ENCODE assay signal across 8 cellular contexts in the genomic region with DNA sequence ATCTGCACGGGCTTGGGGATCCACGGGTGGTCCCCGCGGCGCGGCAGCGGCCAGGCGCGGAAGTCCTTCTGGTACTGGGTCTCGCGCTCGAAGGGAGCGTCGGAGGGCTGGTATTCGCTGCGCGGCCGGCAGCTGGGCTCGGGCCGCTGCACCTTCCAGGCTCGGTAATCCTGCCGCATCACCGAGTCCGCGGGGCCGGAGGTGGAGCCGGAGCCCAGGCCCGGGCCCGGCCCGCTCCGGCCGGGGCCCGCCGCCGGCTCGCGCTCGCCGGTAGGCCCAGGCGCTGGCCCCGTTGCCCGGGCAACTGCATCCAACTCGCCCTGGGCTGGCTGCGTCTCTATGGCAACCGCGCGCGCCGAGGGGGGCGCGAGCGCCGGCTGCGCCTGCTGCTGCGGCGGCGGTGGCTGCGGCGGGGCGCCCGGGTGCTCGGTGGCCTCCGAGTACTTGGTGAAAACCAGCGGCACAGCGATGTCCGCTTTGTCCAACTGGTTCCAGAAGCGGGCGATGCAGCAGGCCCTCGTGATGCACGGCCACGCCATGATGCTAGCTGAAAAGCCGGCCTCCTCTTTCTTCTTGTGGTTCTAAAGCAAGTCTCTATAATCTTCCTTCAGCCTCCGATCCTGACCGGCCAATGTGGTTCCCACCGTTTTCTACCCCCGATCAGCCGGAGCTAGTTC. TPM values are rescaled to one million over a fixed set of nuclear protein-coding genes. Genes with fewer than 3 reads are reported as not detected.
A peak's percentile ranks its signal among the peaks of the same experiment; 100 is the strongest.
DNase-seq lines count a peak whose midpoint lies in the region; ATAC-seq and TF ChIP-seq lines count a peak whose summit lies in the region.

No MANE protein-coding gene starts in this region.

- H3K9me3 Mint-ChIP-seq in CD8-positive, alpha-beta T cell = no peaks in the 10 kb centered on the region
- H3K9me3 Mint-ChIP-seq in HFFc6 = no peaks in the 10 kb centered on the region
- no peaks in the 10 kb centered on the region for H3K9me3 Mint-ChIP-seq in stimulated activated naive CD8-positive, alpha-beta T cell treated with anti-CD3 and anti-CD28 coated beads, Interleukin-15, Interleukin-2, amounts not matched to agents 100 ng/mL and 50 ng/mL, for 24 hours

- intact Hi-C loops in CD8-positive, alpha-beta T cell (cut with DNase I, micrococcal nuclease) = no loop called here

- peaks cover 8% of the 10 kb centered on the region for H3K4me1 ChIP-seq in CD8-positive, alpha-beta T cell (ENCODE audit: insufficient read depth, low read length)
- H3K4me1 ChIP-seq in SJSA1 (replicated peaks) = peaks cover 14% of the 10 kb centered on the region
- peaks cover 4 to 12% of the 10 kb centered on the region in 2 donors for H3K4me1 ChIP-seq in duodenal mucosa (ENCODE audit: control insufficient read depth in 1 of 2, insufficient read depth in 2 of 2, low read length in 2 of 2)
- H3K4me1 ChIP-seq in liver (ENCODE audit: control insufficient read depth in 4 of 4, insufficient read depth in 4 of 4, low read length in 3 of 4) = peaks cover 9 to 20% (median 14%) of the 10 kb centered on the region in 4 donors

- peak overlapping the region; percentile 39 for H3K4me3 ChIP-seq in CD8-positive, alpha-beta T cell (ENCODE audit: low read depth, low read length)
- peak overlapping the region; percentile 17; the same call in 1 of the 2 replicates for H3K4me3 ChIP-seq in SJSA1
- H3K4me3 ChIP-seq in duodenal mucosa (ENCODE audit: low read depth in 1 of 2, low read length in 2 of 2) = peak overlapping the region; percentile 24 to 59
- H3K4me3 ChIP-seq in liver (ENCODE audit: low read depth in 1 of 3, low read length in 3 of 3) = peak overlapping the region in 2 of 3 donors; percentile 56 to 65

- peak in 2 of 7 experiments; percentile 13 to 25 for DNase-seq in CD8-positive, alpha-beta T cell
- peak; percentile 17 for DNase-seq in HFFc6
- DNase-seq in SJSA1 (ENCODE audit: low read depth in 1 of 2, low spot score in 2 of 2) = no peak
- no peak for DNase-seq in 8988T
- no peak for DNase-seq in SKM-1 (lab: John Stamatoyannopoulos, UW; ENCODE audit: unreplicated experiment)

- no peaks in the 10 kb centered on the region for H3K9me3 ChIP-seq in CD8-positive, alpha-beta T cell (ENCODE audit: low read length)
- H3K9me3 ChIP-seq in SJSA1 (replicated peaks) (no peaks in the 10 kb centered on the region), duodenal mucosa (ENCODE audit: control insufficient read depth in 1 of 2, low read length in 2 of 2) (no peaks in the 10 kb centered on the region), liver (ENCODE audit: control insufficient read depth in 4 of 4, low read length in 3 of 4) (no peaks in the 10 kb centered on the region)

- H3K27me3 ChIP-seq in CD8-positive, alpha-beta T cell (ENCODE audit: insufficient read depth, low read length) = peaks cover 15% of the 10 kb centered on the region
- peaks cover 18% of the 10 kb centered on the region for H3K27me3 ChIP-seq in SJSA1 (replicated peaks)
- H3K27me3 ChIP-seq in duodenal mucosa (ENCODE audit: control insufficient read depth in 1 of 2, insufficient read depth in 2 of 2, low read length in 2 of 2) = peaks cover 51 to 66% of the 10 kb centered on the region in 2 donors
- H3K27me3 ChIP-seq in liver (ENCODE audit: control insufficient read depth in 4 of 4, insufficient read depth in 4 of 4, low read length in 3 of 4) = peaks cover 0 to 2% (median under 1%) of the 10 kb centered on the region in 4 donors

- H3K36me3 Mint-ChIP-seq in CD8-positive, alpha-beta T cell = no peaks in the 10 kb centered on the region
- no peaks in the 10 kb centered on the region for H3K36me3 Mint-ChIP-seq in HFFc6 (ENCODE audit: low read depth)
- no peaks in the 10 kb centered on the region for H3K36me3 Mint-ChIP-seq in stimulated activated naive CD8-positive, alpha-beta T cell treated with anti-CD3 and anti-CD28 coated beads, Interleukin-15, Interleukin-2, amounts not matched to agents 100 ng/mL and 50 ng/mL, for 24 hours (ENCODE audit: low read depth)

- H3K4me3 Mint-ChIP-seq in CD8-positive, alpha-beta T cell = peak overlapping the region; percentile 82
- peak overlapping the region; percentile 70 for H3K4me3 Mint-ChIP-seq in HFFc6
- peak overlapping the region; percentile 82 for H3K4me3 Mint-ChIP-seq in stimulated activated naive CD8-positive, alpha-beta T cell treated with anti-CD3 and anti-CD28 coated beads, Interleukin-15, Interleukin-2, amounts not matched to agents 100 ng/mL and 50 ng/mL, for 24 hours

- TF ChIP-seq CTCF in CD8-positive, alpha-beta T cell (IDR thresholded peaks at IDR 0.05) = no peak
- TF ChIP-seq CTCF in HFFc6 (IDR thresholded peaks at IDR 0.05) (no peak), liver (IDR thresholded peaks at IDR 0.05; ENCODE audit: low read depth, low read length, missing input control) (no peak)

- 4% methylated on average over 77 of the region's 77 CpGs for WGBS in liver

- no peak overlapping the region for H3K9ac ChIP-seq in duodenal mucosa (ENCODE audit: low read depth in 1 of 2, low read length in 2 of 2)
- H3K9ac ChIP-seq in liver (ENCODE audit: low read depth in 1 of 2, low read length in 2 of 2) = no peak overlapping the region

- H3K36me3 ChIP-seq in CD8-positive, alpha-beta T cell (ENCODE audit: insufficient read depth, low read length) = no peaks in the 10 kb centered on the region
- H3K36me3 ChIP-seq in SJSA1 (no peaks in the 10 kb centered on the region), duodenal mucosa (ENCODE audit: control insufficient read depth in 1 of 2, insufficient read depth in 2 of 2, low read length in 2 of 2) (no peaks in the 10 kb centered on the region), liver (ENCODE audit: control insufficient read depth in 4 of 4, insufficient read depth in 3 of 4, low read depth in 1 of 4, low read length in 3 of 4) (no peaks in the 10 kb centered on the region)

- TF ChIP-seq RAD21 in liver (IDR thresholded peaks at IDR 0.05) = no peak

- no peak overlapping the region for H3K27ac Mint-ChIP-seq in CD8-positive, alpha-beta T cell
- no peak overlapping the region; the same call in 1 of the 2 replicates for H3K27ac Mint-ChIP-seq in HFFc6
- H3K27ac Mint-ChIP-seq in stimulated activated naive CD8-positive, alpha-beta T cell treated with anti-CD3 and anti-CD28 coated beads, Interleukin-15, Interleukin-2, amounts not matched to agents 100 ng/mL and 50 ng/mL, for 24 hours = no peak overlapping the region

- CTCF ChIA-PET in CD8-positive, alpha-beta T cell (lab: Charles Lee) = interaction anchor here (0.7 kb wide), 1 partner anchor 48 kb away, joined by 3 read pairs; no protein-coding TSS in a partner anchor

- ATAC-seq in CD8-positive, alpha-beta T cell = no peak

- POLR2A ChIA-PET in CD8-positive, alpha-beta T cell (lab: Charles Lee) = no interaction called here

- H3K27me3 Mint-ChIP-seq in CD8-positive, alpha-beta T cell (ENCODE audit: low read depth) = peaks cover 70% of the 10 kb centered on the region
- peaks cover 31% of the 10 kb centered on the region for H3K27me3 Mint-ChIP-seq in HFFc6 (ENCODE audit: insufficient read depth)
- peaks cover 84% of the 10 kb centered on the region for H3K27me3 Mint-ChIP-seq in stimulated activated naive CD8-positive, alpha-beta T cell treated with anti-CD3 and anti-CD28 coated beads, Interleukin-15, Interleukin-2, amounts not matched to agents 100 ng/mL and 50 ng/mL, for 24 hours

- peaks cover 8% of the 10 kb centered on the region for H3K4me1 Mint-ChIP-seq in CD8-positive, alpha-beta T cell (ENCODE audit: low read depth)
- peaks cover 16% of the 10 kb centered on the region for H3K4me1 Mint-ChIP-seq in HFFc6 (ENCODE audit: low read depth)
- peaks cover 19% of the 10 kb centered on the region for H3K4me1 Mint-ChIP-seq in stimulated activated naive CD8-positive, alpha-beta T cell treated with anti-CD3 and anti-CD28 coated beads, Interleukin-15, Interleukin-2, amounts not matched to agents 100 ng/mL and 50 ng/mL, for 24 hours (ENCODE audit: low read depth)

- H3K27ac ChIP-seq in CD8-positive, alpha-beta T cell (ENCODE audit: low read depth, low read length) = no peak overlapping the region
- no peak overlapping the region for H3K27ac ChIP-seq in SJSA1
- H3K27ac ChIP-seq in duodenal mucosa (ENCODE audit: low read depth, low read length) = no peak overlapping the region
- no peak overlapping the region for H3K27ac ChIP-seq in liver (ENCODE audit: low read depth in 1 of 2, low read length in 2 of 2)

TF ChIP-seq in liver, 16 proteins besides CTCF, POLR2A, EP300 and RAD21:
- TF ChIP-seq HNF4G (IDR thresholded peaks at IDR 0.05) (no peak), HNF4A (conservative IDR thresholded peaks at IDR 0.05) (no peak)
TF ChIP-seq in liver: peak in this region for 0.

RNA-seq across cellular contexts. Expression of gene MAP6, which starts 0.9 kb away (rescaled TPM):
- total RNA-seq in CD8-positive, alpha-beta T cell = not detected
- 1 to 10 TPM in 3 of 6 experiments, under 1 TPM in 3; 0.53 to 4.3 (median 0.96) TPM for total RNA-seq in HFFc6 (2021; fragmentation: NEBNext Ultra II Directional; extraction: Animal tissue kit (Norgen Biotek cat#: 25700))
- total RNA-seq in SJSA1 (2014; rRNA removed; shearing (Covaris generic)) = 0.13 TPM in 1 of 2 replicates, not detected in the other
- under 1 TPM; 0.23 to 0.25 TPM for total RNA-seq in liver
- polyA plus RNA-seq in liver = under 1 TPM; 0.22 to 0.36 TPM

RNA-seq across cellular contexts. Expression of gene MOGAT2, which starts 49.7 kb away (rescaled TPM):
- not detected for total RNA-seq in CD8-positive, alpha-beta T cell
- not detected for total RNA-seq in HFFc6 (2021; fragmentation: NEBNext Ultra II Directional; extraction: Animal tissue kit (Norgen Biotek cat#: 25700))
- total RNA-seq in SJSA1 (2014; rRNA removed; shearing (Covaris generic)) = not detected in 2 replicates
- total RNA-seq in liver = 10 to 100 TPM in 1 of 2 donors, 1 to 10 TPM in 1; 1.0 to 92.4 TPM
- polyA plus RNA-seq in liver = 10 to 100 TPM; 24.3 to 50.9 TPM
